Comparison of ENCODE assay signal across 8 cellular contexts in the genomic region with DNA sequence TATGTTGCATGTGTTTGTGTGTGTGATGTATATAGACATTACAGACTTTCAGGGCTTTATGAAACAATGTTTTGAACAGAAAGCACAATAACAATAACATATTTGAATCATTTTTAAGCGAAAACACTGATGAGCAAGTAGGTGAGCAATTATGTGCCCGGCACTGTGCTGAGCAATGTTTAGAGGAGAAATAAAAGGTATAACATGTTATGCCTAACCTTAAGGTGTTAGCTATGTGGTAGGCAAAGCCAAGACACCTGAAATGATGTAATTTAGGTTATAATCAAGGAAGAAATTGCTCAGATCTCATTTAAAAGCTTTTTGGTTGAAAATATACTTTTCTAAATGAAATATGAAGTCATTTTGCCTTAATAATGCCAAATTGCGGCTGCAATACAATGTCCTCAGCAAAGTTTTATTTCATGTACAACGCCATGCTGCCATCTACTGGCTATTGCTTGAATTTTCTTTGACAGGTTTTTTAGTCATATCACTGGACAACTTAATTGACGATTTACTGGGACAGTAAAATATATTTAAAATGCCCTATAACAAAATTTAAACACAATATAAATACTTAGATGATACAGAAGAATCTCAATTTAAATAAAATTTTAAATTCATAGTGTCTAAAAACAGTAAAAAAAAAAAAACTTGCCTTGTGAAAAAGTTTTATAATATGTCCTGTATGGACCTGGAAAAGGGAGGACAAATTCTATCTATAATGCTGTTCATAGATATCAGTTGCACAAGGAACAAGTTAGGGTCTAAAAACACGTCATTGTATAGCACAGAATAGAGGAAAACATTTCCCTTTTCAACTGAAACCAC.
A peak's percentile ranks its signal among the peaks of the same experiment; 100 is the strongest.
DNase-seq lines count a peak whose midpoint lies in the region; ATAC-seq and TF ChIP-seq lines count a peak whose summit lies in the region.

No MANE protein-coding gene starts in this region.

- H3K27ac ChIP-seq in ascending aorta, result no peak overlapping the region

- H3K27me3 ChIP-seq in BJ (ENCODE audit: control insufficient read depth, insufficient read depth, low read length) (no peaks in the 10 kb centered on the region), ascending aorta (no peaks in the 10 kb centered on the region)

- POLR2A ChIA-PET in BJ (lab: Charles Lee), result no interaction called here

- no peaks in the 10 kb centered on the region for H3K9me3 ChIP-seq in ascending aorta

- intact Hi-C loops in ascending aorta (cut with DNase I), result loop anchor here (1.0 to 5.0 kb wide), 2 partner anchors 203 to 545 kb away; no protein-coding TSS in a partner anchor
- intact Hi-C loops in activated T-helper 2 cell treated with anti-CD3 and anti-CD28 coated beads, Interferon-gamma antibody, Interleukin-2, Interleukin-4, amounts not matched to agents 10 μg/mL and 5 μg/mL and 100 μg/mL, durations not matched to agents 14 hours and 24 hours and 36 hours (cut with micrococcal nuclease), result loop anchor here (1.0 to 5.0 kb wide), 4 partner anchors 98 to 546 kb away; no protein-coding TSS in a partner anchor

- DNase-seq in BJ (ENCODE audit: low read depth), result no peak
- DNase-seq in NOMO-1 treated with DMSO at 0.1 percent for 48 hours (lab: John Stamatoyannopoulos, UW; ENCODE audit: unreplicated experiment), result peak; percentile 41
- DNase-seq in ascending aorta (ENCODE audit: low spot score in 2 of 2), result no peak
- peak; percentile 93 for DNase-seq in inferior parietal cortex (ENCODE audit: extremely low spot score)
- peak in 2 of 3 experiments; percentile 8 to 39 for DNase-seq in stimulated activated CD4-positive, alpha-beta T cell treated with anti-CD3 and anti-CD28 coated beads, TNF-alpha, amount 100 ng/mL, for 24 hours (ENCODE audit: low read depth in 3 of 3)
- DNase-seq in activated T-helper 2 cell treated with anti-CD3 and anti-CD28 coated beads, Interferon-gamma antibody, Interleukin-2, Interleukin-4, amounts not matched to agents 10 μg/mL and 5 μg/mL and 100 μg/mL, durations not matched to agents 14 hours and 24 hours and 36 hours (ENCODE audit: low spot score), result no peak

- H3K4me1 ChIP-seq in ascending aorta, result no peaks in the 10 kb centered on the region

- H3K27ac Mint-ChIP-seq in activated T-helper 2 cell treated with anti-CD3 and anti-CD28 coated beads, Interferon-gamma antibody, Interleukin-2, Interleukin-4, amounts not matched to agents 10 μg/mL and 5 μg/mL and 100 μg/mL, durations not matched to agents 14 hours and 24 hours and 36 hours, result no peak overlapping the region

- no peaks in the 10 kb centered on the region for H3K9me3 Mint-ChIP-seq in activated T-helper 2 cell treated with anti-CD3 and anti-CD28 coated beads, Interferon-gamma antibody, Interleukin-2, Interleukin-4, amounts not matched to agents 10 μg/mL and 5 μg/mL and 100 μg/mL, durations not matched to agents 14 hours and 24 hours and 36 hours

- H3K36me3 Mint-ChIP-seq in activated T-helper 2 cell treated with anti-CD3 and anti-CD28 coated beads, Interferon-gamma antibody, Interleukin-2, Interleukin-4, amounts not matched to agents 10 μg/mL and 5 μg/mL and 100 μg/mL, durations not matched to agents 14 hours and 24 hours and 36 hours (ENCODE audit: low read depth), result no peaks in the 10 kb centered on the region

- CTCF ChIA-PET in BJ (lab: Yijun Ruan, JAX), result interaction anchor here (0.6 to 8.4 kb wide), 19 partner anchors 9 to 443 kb away, joined by 3 to 74 read pairs (median 4); no protein-coding TSS in a partner anchor

- no peaks in the 10 kb centered on the region for H3K27me3 Mint-ChIP-seq in activated T-helper 2 cell treated with anti-CD3 and anti-CD28 coated beads, Interferon-gamma antibody, Interleukin-2, Interleukin-4, amounts not matched to agents 10 μg/mL and 5 μg/mL and 100 μg/mL, durations not matched to agents 14 hours and 24 hours and 36 hours (ENCODE audit: low read depth)

- ATAC-seq in HG03060 (IDR thresholded peaks at IDR 0.05; ENCODE audit: low read depth, unreplicated experiment), result peak; percentile 55

- TF ChIP-seq CTCF in BJ (IDR thresholded peaks at IDR 0.05; ENCODE audit: insufficient read depth, low read depth, low read length), result peak; percentile 70
- peak; percentile 39; the same call in 1 of the 2 replicates for TF ChIP-seq CTCF in GM12874 (IDR thresholded peaks at IDR 0.05; ENCODE audit: insufficient read depth, low read depth, low read length)
- peak; percentile 53 to 76 (median 65) for TF ChIP-seq CTCF in ascending aorta (IDR thresholded peaks at IDR 0.05)

- no peaks in the 10 kb centered on the region for H3K36me3 ChIP-seq in BJ (ENCODE audit: control insufficient read depth, insufficient read depth, low read length)
- H3K36me3 ChIP-seq in ascending aorta, result no peaks in the 10 kb centered on the region

- no peak overlapping the region for H3K4me3 Mint-ChIP-seq in activated T-helper 2 cell treated with anti-CD3 and anti-CD28 coated beads, Interferon-gamma antibody, Interleukin-2, Interleukin-4, amounts not matched to agents 10 μg/mL and 5 μg/mL and 100 μg/mL, durations not matched to agents 14 hours and 24 hours and 36 hours (ENCODE audit: low read depth)

- H3K4me3 ChIP-seq in BJ (ENCODE audit: low read depth, low read length) (no peak overlapping the region), ascending aorta (no peak overlapping the region)

- H3K4me1 Mint-ChIP-seq in activated T-helper 2 cell treated with anti-CD3 and anti-CD28 coated beads, Interferon-gamma antibody, Interleukin-2, Interleukin-4, amounts not matched to agents 10 μg/mL and 5 μg/mL and 100 μg/mL, durations not matched to agents 14 hours and 24 hours and 36 hours (ENCODE audit: low read depth), result peaks cover 8% of the 10 kb centered on the region

Comparison
In these comparisons a context has a peak if more than half of its experiments do, and no peak if none do; other contexts are left out.
1. DNase-seq: peak in NOMO-1 treated with DMSO at 0.1 percent for 48 hours (single experiment), inferior parietal cortex (single experiment) and stimulated activated CD4-positive, alpha-beta T cell treated with anti-CD3 and anti-CD28 coated beads, TNF-alpha, amount 100 ng/mL, for 24 hours (2 of 3); none in BJ (single experiment), ascending aorta (0 of 2) and activated T-helper 2 cell treated with anti-CD3 and anti-CD28 coated beads, Interferon-gamma antibody, Interleukin-2, Interleukin-4, amounts not matched to agents 10 μg/mL and 5 μg/mL and 100 μg/mL, durations not matched to agents 14 hours and 24 hours and 36 hours (single experiment).
2. Peak in every context shown above with its lines, with median percentiles within 50 percentile points of each other: CTCF ChIP-seq.